Comparison of ENCODE assay signal across 9 cellular contexts in genomic region chr5:68962632-68963484, GRCh38.
DNase-seq lines count a peak whose midpoint lies in the region; ATAC-seq, FAIRE-seq and TF ChIP-seq lines count a peak whose summit lies in the region.
"Had no signal": no experiment of that assay in that cellular context is flagged by ENCODE, and none has a peak within 500 bp of the region (broad histone marks: within the 10 kb centered on the region; RNA-seq: fewer than 3 reads in every experiment).

No MANE protein-coding gene starts in this region.

- H3K27me3 Mint-ChIP-seq in activated T-helper 1 cell treated with anti-CD3 and anti-CD28 coated beads, Interleukin-12 subunit alpha, Interleukin-12 subunit beta, Interleukin-2, Interleukin-4 antibody, amounts not matched to agents 30 ng/mL and 10 ng/mL and 1 ng/mL, durations not matched to agents 14 hours and 24 hours and 36 hours (ENCODE audit: insufficient read depth), result no peaks in the 10 kb centered on the region
- H3K27me3 Mint-ChIP-seq: naive thymus-derived CD8-positive, alpha-beta T cell had no signal

- H3K27me3 ChIP-seq in GM12878 (replicated peaks in 1 of 2; ENCODE audit: control insufficient read depth in 2 of 2, insufficient read depth in 2 of 2, low read length in 1 of 2) (no peaks in the 10 kb centered on the region), smooth muscle cell (ENCODE audit: low read depth) (no peaks in the 10 kb centered on the region)

- no peak overlapping the region for H3K27ac ChIP-seq in GM12878 (ENCODE audit: control insufficient read depth, insufficient read depth)
- H3K27ac ChIP-seq in smooth muscle cell (ENCODE audit: low read depth), result peak overlapping the region; percentile 70

- peaks cover 8% of the 10 kb centered on the region for H3K4me1 Mint-ChIP-seq in activated T-helper 1 cell treated with anti-CD3 and anti-CD28 coated beads, Interleukin-12 subunit alpha, Interleukin-12 subunit beta, Interleukin-2, Interleukin-4 antibody, amounts not matched to agents 30 ng/mL and 10 ng/mL and 1 ng/mL, durations not matched to agents 14 hours and 24 hours and 36 hours (ENCODE audit: low read depth)

- H3K9me3 ChIP-seq in GM12878 (replicated peaks; ENCODE audit: control insufficient read depth, insufficient read depth, low read length), result no peaks in the 10 kb centered on the region; the same call in 2 of the 3 replicates
- no peaks in the 10 kb centered on the region for H3K9me3 ChIP-seq in smooth muscle cell (replicated peaks; ENCODE audit: low read depth)

- peak; percentile 73 for TF ChIP-seq RAD21 in GM12878 (IDR thresholded peaks at IDR 0.05; ENCODE audit: insufficient read depth, low read depth, low read length)

- BruUV-seq in GM12878 (replicated peaks; lab: Mats Ljungman, UMichigan), result no TSS peak

- SMC1A ChIA-PET in GM12878 (lab: Charles Lee; ENCODE audit: uncharacterized antibody, unreplicated experiment), result no interaction called here

- CTCF ChIA-PET in GM12878 (lab: Yijun Ruan, JAX), result interaction anchor here (3.3 kb wide), 1 partner anchor 676 kb away, joined by 10 read pairs; no protein-coding TSS in a partner anchor

- RAD21 ChIA-PET in GM12878 (lab: Charles Lee; ENCODE audit: unreplicated experiment), result interaction anchor here (2.0 kb wide), 1 partner anchor 676 kb away, joined by 7 read pairs; no protein-coding TSS in a partner anchor

- intact Hi-C loops in GM12878 (cut with micrococcal nuclease; ENCODE audit: unreplicated experiment), result loop anchor here (2.0 kb wide), 1 partner anchor 676 kb away; no protein-coding TSS in a partner anchor
- intact Hi-C loops in activated T-helper 1 cell treated with anti-CD3 and anti-CD28 coated beads, Interleukin-12 subunit alpha, Interleukin-12 subunit beta, Interleukin-2, Interleukin-4 antibody, amounts not matched to agents 30 ng/mL and 10 ng/mL and 1 ng/mL, durations not matched to agents 14 hours and 24 hours and 36 hours (cut with micrococcal nuclease), result loop anchor here (5.0 kb wide), 1 partner anchor 676 kb away; no protein-coding TSS in a partner anchor

- no peak overlapping the region for H3K9ac ChIP-seq in GM12878 (ENCODE audit: control insufficient read depth, insufficient read depth, low read length)
- peak overlapping the region; percentile 23 for H3K9ac ChIP-seq in smooth muscle cell (ENCODE audit: low read depth)

- no peak for TF ChIP-seq EP300 in GM12878 (IDR thresholded peaks at IDR 0.05; ENCODE audit: borderline replicate concordance in 1 of 2, control insufficient read depth in 1 of 2, low read depth in 2 of 2, low read length in 2 of 2)

- DNase-seq in AG09319 (ENCODE audit: extremely low read depth, low read depth) (peak; percentile 38), NCI-H510A treated with DMSO at 0.1 percent for 48 hours (lab: John Stamatoyannopoulos, UW) (peak; percentile 57), GM12878 (ENCODE audit: low read depth, low spot score) (no peak), iPS DF 4.7 (ENCODE audit: extremely low read depth, low spot score) (peak; percentile 53), smooth muscle cell (lab: John Stamatoyannopoulos, UW; ENCODE audit: unreplicated experiment) (peak; percentile 31), mesenteric fat pad (ENCODE audit: low spot score) (no peak)
- no peak for DNase-seq in activated T-helper 1 cell treated with anti-CD3 and anti-CD28 coated beads, Interleukin-12 subunit alpha, Interleukin-12 subunit beta, Interleukin-2, Interleukin-4 antibody, amounts not matched to agents 30 ng/mL and 10 ng/mL and 1 ng/mL, durations not matched to agents 14 hours and 24 hours and 36 hours (ENCODE audit: low spot score)

- TF ChIP-seq CTCF in AG09319 (IDR thresholded peaks at IDR 0.05; ENCODE audit: low read depth, low read length), result peak; percentile 93
- peak; percentile 37 for TF ChIP-seq CTCF in GM12874 (IDR thresholded peaks at IDR 0.05; ENCODE audit: insufficient read depth, low read depth, low read length)
- peak; percentile 38 to 62 (median 62); a peak in 5 of 6 replicates for TF ChIP-seq CTCF in GM12878 (IDR thresholded peaks at IDR 0.05 in 2 of 3, conservative IDR thresholded peaks at IDR 0.05 in 1 of 3; ENCODE audit: control insufficient read depth in 2 of 3, extremely low read depth in 1 of 3, insufficient read depth in 1 of 3, low read depth in 3 of 3, low read length in 3 of 3)
- peak; percentile 87 for TF ChIP-seq CTCF in smooth muscle cell (IDR thresholded peaks at IDR 0.05; ENCODE audit: borderline replicate concordance, insufficient read depth, poor library complexity, severe bottlenecking)

- no peaks in the 10 kb centered on the region for H3K36me3 Mint-ChIP-seq in activated T-helper 1 cell treated with anti-CD3 and anti-CD28 coated beads, Interleukin-12 subunit alpha, Interleukin-12 subunit beta, Interleukin-2, Interleukin-4 antibody, amounts not matched to agents 30 ng/mL and 10 ng/mL and 1 ng/mL, durations not matched to agents 14 hours and 24 hours and 36 hours (ENCODE audit: low read depth)
- H3K36me3 Mint-ChIP-seq: naive thymus-derived CD8-positive, alpha-beta T cell had no signal

- H3K36me3 ChIP-seq in GM12878 (ENCODE audit: control insufficient read depth in 2 of 2, insufficient read depth in 2 of 2, low read length in 1 of 2) (no peaks in the 10 kb centered on the region), smooth muscle cell (ENCODE audit: low read depth) (no peaks in the 10 kb centered on the region)

- no peaks in the 10 kb centered on the region for H3K9me3 Mint-ChIP-seq in activated T-helper 1 cell treated with anti-CD3 and anti-CD28 coated beads, Interleukin-12 subunit alpha, Interleukin-12 subunit beta, Interleukin-2, Interleukin-4 antibody, amounts not matched to agents 30 ng/mL and 10 ng/mL and 1 ng/mL, durations not matched to agents 14 hours and 24 hours and 36 hours
- H3K9me3 Mint-ChIP-seq: naive thymus-derived CD8-positive, alpha-beta T cell had no signal

- no peak overlapping the region for H3K4me2 ChIP-seq in GM12878 (ENCODE audit: control insufficient read depth, insufficient read depth)
- peak overlapping the region; percentile 46 for H3K4me2 ChIP-seq in smooth muscle cell

- no peak overlapping the region for H3K4me3 Mint-ChIP-seq in activated T-helper 1 cell treated with anti-CD3 and anti-CD28 coated beads, Interleukin-12 subunit alpha, Interleukin-12 subunit beta, Interleukin-2, Interleukin-4 antibody, amounts not matched to agents 30 ng/mL and 10 ng/mL and 1 ng/mL, durations not matched to agents 14 hours and 24 hours and 36 hours
- H3K4me3 Mint-ChIP-seq: naive thymus-derived CD8-positive, alpha-beta T cell had no signal

- H4K20me1 ChIP-seq in GM12878 (ENCODE audit: control insufficient read depth, insufficient read depth) (no peaks in the 10 kb centered on the region), smooth muscle cell (ENCODE audit: low read depth) (no peaks in the 10 kb centered on the region)

- in situ Hi-C loops in GM12878 (cut with MboI), result no loop called here

- TF ChIP-seq POLR2A in GM12878 (IDR thresholded peaks at IDR 0.05; ENCODE audit: low read depth, low read length), result no peak

- FAIRE-seq in GM12878 (lab: Jason Lieb, UNC), result no peak

- H3K4me3 ChIP-seq in GM12878, result no peak overlapping the region
- H3K4me3 ChIP-seq in smooth muscle cell, result peak overlapping the region; percentile 4

- no peaks in the 10 kb centered on the region for H3F3A ChIP-seq in smooth muscle cell (ENCODE audit: low read depth)

- H3K27ac Mint-ChIP-seq in activated T-helper 1 cell treated with anti-CD3 and anti-CD28 coated beads, Interleukin-12 subunit alpha, Interleukin-12 subunit beta, Interleukin-2, Interleukin-4 antibody, amounts not matched to agents 30 ng/mL and 10 ng/mL and 1 ng/mL, durations not matched to agents 14 hours and 24 hours and 36 hours, result no peak overlapping the region

- WGBS in GM12878 (ENCODE audit: insufficient coverage, insufficient replicate concordance, low lambda C conversion rate, missing lambda C conversion rate), result 38% methylated on average over 16 of the region's 18 CpGs
- WGBS in smooth muscle cell (ENCODE audit: low lambda C conversion rate), result 28% methylated on average over 18 of the region's 18 CpGs

- no peaks in the 10 kb centered on the region for H3K79me2 ChIP-seq in GM12878 (ENCODE audit: control insufficient read depth, insufficient read depth, low read length)
- no peaks in the 10 kb centered on the region for H3K79me2 ChIP-seq in smooth muscle cell (ENCODE audit: low read depth)

- H2AFZ ChIP-seq in GM12878 (ENCODE audit: control insufficient read depth, low read depth, low read length) (no peak overlapping the region), smooth muscle cell (ENCODE audit: low read depth) (peak overlapping the region; percentile 80)

- no peaks in the 10 kb centered on the region for H3K4me1 ChIP-seq in GM12878 (ENCODE audit: control insufficient read depth, insufficient read depth, low read length)
- H3K4me1 ChIP-seq in smooth muscle cell (ENCODE audit: low read depth), result no peaks in the 10 kb centered on the region

- peak; percentile 66 for ATAC-seq in GM12878
- ATAC-seq: naive thymus-derived CD8-positive, alpha-beta T cell had no signal

- POLR2A ChIA-PET in GM12878 (lab: Charles Lee), result interaction anchor here (0.7 kb wide), 1 partner anchor 693 kb away, joined by 3 read pairs; no protein-coding TSS in a partner anchor

TF ChIP-seq in GM12878, 131 proteins besides CTCF, POLR2A, EP300 and RAD21:
- peak; percentile 55; the same call in 1 of the 2 replicates for TF ChIP-seq SMC3 (IDR thresholded peaks at IDR 0.05; ENCODE audit: borderline replicate concordance, low read length)
- no peak for TF ChIP-seq BACH1 (IDR thresholded peaks at IDR 0.05; ENCODE audit: borderline replicate concordance)
- 0 out of 2 replicates have a peak, but pooled peaks have one; percentile 24 for TF ChIP-seq IKZF1 (conservative IDR thresholded peaks at IDR 0.05)

Comparison
In these comparisons a context has a peak if more than half of its experiments do, and no peak if none do; other contexts are left out.
1. DNase-seq: peak in AG09319 (single experiment), NCI-H510A treated with DMSO at 0.1 percent for 48 hours (single experiment), iPS DF 4.7 (single experiment) and smooth muscle cell (single experiment); none in GM12878 (single experiment), mesenteric fat pad (single experiment) and activated T-helper 1 cell treated with anti-CD3 and anti-CD28 coated beads, Interleukin-12 subunit alpha, Interleukin-12 subunit beta, Interleukin-2, Interleukin-4 antibody, amounts not matched to agents 30 ng/mL and 10 ng/mL and 1 ng/mL, durations not matched to agents 14 hours and 24 hours and 36 hours (single experiment).
2. CTCF ChIP-seq: peak in every context shown above with its lines; median percentile 93 in AG09319; 87 in smooth muscle cell; 62 in GM12878; 37 in GM12874.